ENCODE assay signal across 12 cellular contexts in genomic region chr10:73950155-73950554, GRCh38. TPM values are rescaled to one million over a fixed set of nuclear protein-coding genes. Genes with fewer than 3 reads are reported as not detected.
DNase-seq lines count a peak whose midpoint lies in the region; ATAC-seq and TF ChIP-seq lines count a peak whose summit lies in the region.
"Had no signal": no experiment of that assay in that cellular context is flagged by ENCODE, and none has a peak within 500 bp of the region (broad histone marks: within the 10 kb centered on the region; RNA-seq: fewer than 3 reads in every experiment).

No MANE protein-coding gene starts in this region.

- H3K36me3 ChIP-seq in GM23338 (ENCODE audit: insufficient read depth), result no peaks in the 10 kb centered on the region
- H3K36me3 ChIP-seq in fibroblast of lung (ENCODE audit: control insufficient read depth, insufficient read depth, low read length), result no peaks in the 10 kb centered on the region
- H3K36me3 ChIP-seq in parathyroid adenoma (ENCODE audit: control insufficient read depth, insufficient read depth, low read length), result no peaks in the 10 kb centered on the region
- H3K36me3 ChIP-seq in MM.1S (replicated peaks; ENCODE audit: insufficient read depth, low read length), result no peaks in the 10 kb centered on the region

- H4K20me1 ChIP-seq in GM23338 (replicated peaks; ENCODE audit: insufficient read depth), result no peaks in the 10 kb centered on the region
- no peaks in the 10 kb centered on the region for H4K20me1 ChIP-seq in fibroblast of lung (ENCODE audit: control insufficient read depth, extremely low read depth, insufficient read depth, low read length)
- H4K20me1 ChIP-seq in MM.1S (ENCODE audit: insufficient read depth, low read length), result no peaks in the 10 kb centered on the region

- H3K9me3 Mint-ChIP-seq in GM23338, result peaks cover 7% of the 10 kb centered on the region
- peaks cover 7% of the 10 kb centered on the region for H3K9me3 Mint-ChIP-seq in WTC11

- CTCF ChIA-PET in WTC11 (lab: Charles Lee), result interaction anchor here (0.8 to 1.6 kb wide), 4 partner anchors 9 to 131 kb away, joined by 3 to 9 read pairs (median 6); no protein-coding TSS in a partner anchor

- H3K9ac ChIP-seq in fibroblast of lung (ENCODE audit: insufficient read depth, low read length) (no peak overlapping the region), parathyroid adenoma (no peak overlapping the region), MM.1S (ENCODE audit: low read length) (no peak overlapping the region)

- H3K4me2 ChIP-seq in GM23338 (no peak overlapping the region), fibroblast of lung (ENCODE audit: extremely low read depth, insufficient read depth, low read length) (no peak overlapping the region), parathyroid adenoma (ENCODE audit: low read length) (no peak overlapping the region), MM.1S (ENCODE audit: low read depth, low read length) (no peak overlapping the region)

- no peaks in the 10 kb centered on the region for H3K79me2 ChIP-seq in GM23338 (replicated peaks; ENCODE audit: insufficient read depth)
- H3K79me2 ChIP-seq in fibroblast of lung (ENCODE audit: control insufficient read depth, insufficient read depth, low read length), result no peaks in the 10 kb centered on the region
- H3K79me2 ChIP-seq in parathyroid adenoma, result no peaks in the 10 kb centered on the region
- H3K79me2 ChIP-seq in MM.1S (ENCODE audit: low read length), result no peaks in the 10 kb centered on the region

- H3K4me1 ChIP-seq in GM23338 (ENCODE audit: insufficient read depth) (peaks cover 4% of the 10 kb centered on the region; the same call in 1 of the 2 replicates), fibroblast of lung (ENCODE audit: control insufficient read depth, extremely low read depth, insufficient read depth, low read length) (no peaks in the 10 kb centered on the region), parathyroid adenoma (no peaks in the 10 kb centered on the region), MM.1S (ENCODE audit: low read length) (no peaks in the 10 kb centered on the region)

- H3K4me1 Mint-ChIP-seq in GM23338, result peaks cover 9% of the 10 kb centered on the region
- peaks cover 7% of the 10 kb centered on the region for H3K4me1 Mint-ChIP-seq in WTC11

- H2AFZ ChIP-seq in GM23338 (peak overlapping the region; percentile 2; the same call in 1 of the 2 replicates), fibroblast of lung (ENCODE audit: low read length) (peak overlapping the region; percentile 31), parathyroid adenoma (no peak overlapping the region), MM.1S (ENCODE audit: low read length) (no peak overlapping the region)

- H3K9me3 ChIP-seq in fibroblast of lung (ENCODE audit: control insufficient read depth, insufficient read depth, low read depth, low read length) (no peaks in the 10 kb centered on the region), parathyroid adenoma (ENCODE audit: control insufficient read depth, low read length) (no peaks in the 10 kb centered on the region), MM.1S (replicated peaks; ENCODE audit: insufficient read depth, low read length) (no peaks in the 10 kb centered on the region)

- DNase-seq in GM23338 (ENCODE audit: low spot score) (no peak), WTC11 (ENCODE audit: low spot score) (no peak), fibroblast of lung (ENCODE audit: low read depth in 2 of 2) (no peak), MM.1S (no peak)
- no peak for DNase-seq in stimulated activated CD4-positive, alpha-beta T cell treated with anti-CD3 and anti-CD28 coated beads, Interleukin-4, amount 100 ng/mL, for 1 hour
- DNase-seq: DMS79 treated with DMSO at 0.1 percent for 48 hours, NCI-H1105 treated with DMSO at 0.1 percent for 48 hours, NCI-H1694 had no signal

- H3F3A ChIP-seq in GM23338 (replicated peaks; ENCODE audit: low read depth), result no peaks in the 10 kb centered on the region; the same call in 1 of the 2 replicates
- H3F3A ChIP-seq in MM.1S (ENCODE audit: insufficient read depth, low read length), result no peaks in the 10 kb centered on the region

- H3K4me3 Mint-ChIP-seq in GM23338 (no peak overlapping the region), WTC11 (no peak overlapping the region)
- H3K4me3 Mint-ChIP-seq: B cell had no signal

- POLR2A ChIA-PET in WTC11 (lab: Charles Lee), result no interaction called here

- H3K36me3 Mint-ChIP-seq in GM23338 (ENCODE audit: low read depth) (no peaks in the 10 kb centered on the region), WTC11 (peaks cover 4% of the 10 kb centered on the region; the same call in 1 of the 2 replicates)

- H3K27ac ChIP-seq in GM23338 (ENCODE audit: low read depth) (no peak overlapping the region), fibroblast of lung (ENCODE audit: insufficient read depth, low read length) (no peak overlapping the region), parathyroid adenoma (peak overlapping the region; percentile 20), MM.1S (ENCODE audit: low read length) (no peak overlapping the region)

- TF ChIP-seq CTCF in GM23338 (conservative IDR thresholded peaks at IDR 0.05; ENCODE audit: low read depth in 2 of 2), result no peak
- no peak for TF ChIP-seq CTCF in WTC11 (IDR thresholded peaks at IDR 0.05)
- TF ChIP-seq CTCF in fibroblast of lung (conservative IDR thresholded peaks at IDR 0.05 in 1 of 2, IDR thresholded peaks at IDR 0.05 in 1 of 2; ENCODE audit: low read depth in 1 of 2, low read length in 2 of 2), result no peak
- no peak for TF ChIP-seq CTCF in parathyroid adenoma (IDR thresholded peaks at IDR 0.05)
- TF ChIP-seq CTCF in MM.1S (IDR thresholded peaks at IDR 0.05; ENCODE audit: low read length), result no peak

- ATAC-seq in GM23338, result peak; percentile 68
- 0 out of 2 replicates have a peak, but pooled peaks have one; percentile 22 for ATAC-seq in WTC11
- ATAC-seq in GM21367 (IDR thresholded peaks at IDR 0.05; ENCODE audit: unreplicated experiment), result no peak
- ATAC-seq: Right ventricle myocardium inferior had no signal

- H3K27me3 Mint-ChIP-seq in GM23338 (ENCODE audit: insufficient read depth, low read depth, poor library complexity) (no peaks in the 10 kb centered on the region), WTC11 (ENCODE audit: low read depth) (no peaks in the 10 kb centered on the region)
- H3K27me3 Mint-ChIP-seq: B cell had no signal

- no peaks in the 10 kb centered on the region for H3K9me2 ChIP-seq in GM23338 (ENCODE audit: insufficient read depth)
- no peaks in the 10 kb centered on the region for H3K9me2 ChIP-seq in MM.1S (replicated peaks; ENCODE audit: insufficient read depth, low read length)

- no peak overlapping the region for H3K4me3 ChIP-seq in GM23338
- H3K4me3 ChIP-seq in fibroblast of lung (replicated peaks in 1 of 4; ENCODE audit: control extremely low read depth in 1 of 4, insufficient read depth in 1 of 4, low read depth in 3 of 4, low read length in 4 of 4), result no peak overlapping the region
- H3K4me3 ChIP-seq in parathyroid adenoma (ENCODE audit: low read depth, low read length), result no peak overlapping the region
- H3K4me3 ChIP-seq in MM.1S (ENCODE audit: low read length), result no peak overlapping the region

- H3K27ac Mint-ChIP-seq in GM23338, result no peak overlapping the region; the same call in 1 of the 2 replicates
- H3K27ac Mint-ChIP-seq in WTC11, result no peak overlapping the region
- H3K27ac Mint-ChIP-seq: B cell had no signal

- no peaks in the 10 kb centered on the region for H3K27me3 ChIP-seq in GM23338 (ENCODE audit: insufficient read depth)
- H3K27me3 ChIP-seq in fibroblast of lung (ENCODE audit: control insufficient read depth, insufficient read depth, low read length), result no peaks in the 10 kb centered on the region
- H3K27me3 ChIP-seq in parathyroid adenoma (ENCODE audit: control insufficient read depth, insufficient read depth, low read length), result no peaks in the 10 kb centered on the region
- H3K27me3 ChIP-seq in MM.1S (replicated peaks; ENCODE audit: insufficient read depth, low read length), result no peaks in the 10 kb centered on the region

TF ChIP-seq in GM23338, 12 proteins besides CTCF, POLR2A, EP300 and RAD21:
- TF ChIP-seq EZH2phosphoT487 (IDR thresholded peaks at IDR 0.05; ENCODE audit: unreplicated experiment), result no peak
- TF ChIP-seq ZNF114 (CRISPR knock-in tag; IDR thresholded peaks at IDR 0.05), result no peak
- no peak for TF ChIP-seq EZH2 (IDR thresholded peaks at IDR 0.05; ENCODE audit: low read depth, unreplicated experiment)
- TF ChIP-seq POLR2AphosphoS5 (IDR thresholded peaks at IDR 0.05; ENCODE audit: low read depth), result no peak
- TF ChIP-seq NANOG (IDR thresholded peaks at IDR 0.05; ENCODE audit: borderline replicate concordance), result no peak

TF ChIP-seq in WTC11, 78 proteins besides CTCF, POLR2A, EP300 and RAD21 (continues in another document):
- TF ChIP-seq ETV6 (CRISPR knock-in tag; IDR thresholded peaks at IDR 0.05), result no peak
- TF ChIP-seq JUN (CRISPR knock-in tag; IDR thresholded peaks at IDR 0.05), result no peak
- TF ChIP-seq ESRRA (CRISPR knock-in tag; IDR thresholded peaks at IDR 0.05; ENCODE audit: borderline replicate concordance), result no peak
- no peak for TF ChIP-seq FOXJ3 (CRISPR knock-in tag; IDR thresholded peaks at IDR 0.05; ENCODE audit: borderline replicate concordance)
- TF ChIP-seq RELA (CRISPR knock-in tag; IDR thresholded peaks at IDR 0.05; ENCODE audit: borderline replicate concordance), result no peak
- no peak for TF ChIP-seq ZNF263 (CRISPR knock-in tag; IDR thresholded peaks at IDR 0.05; ENCODE audit: low read depth)

RNA-seq across cellular contexts. Expression of gene PLAU, which starts 39.2 kb away (rescaled TPM):
- 13.3 and 14.5 TPM in 2 replicates for total RNA-seq in GM23338 (2014; rRNA removed; shearing (Covaris generic))
- polyA plus RNA-seq in GM23338 (2016; fragmentation: Nextera tagmentation; extraction: Ambion mirVana), result 17.5 and 18.0 TPM in 2 replicates
- 15.0 to 18.0 TPM (median 16.2 TPM) in 3 replicates for total RNA-seq in WTC11 (2021)
- 60.1 and 93.6 TPM in 2 replicates for total RNA-seq in fibroblast of lung
- 98.9 and 332 TPM in 2 replicates for polyA plus RNA-seq in fibroblast of lung
- 90.2 and 305 TPM in 2 replicates for polyA plus RNA-seq in fibroblast of lung (2012)
- polyA minus RNA-seq in fibroblast of lung (ENCODE audit: low replicate concordance), result 90.1 and 281 TPM in 2 replicates
- total RNA-seq: B cell had no signal

RNA-seq across cellular contexts. Expression of gene VCL, which starts 47.8 kb away (rescaled TPM):
- total RNA-seq in GM23338 (2014; rRNA removed; shearing (Covaris generic)), result 234 and 254 TPM in 2 replicates
- 58.0 and 60.7 TPM in 2 replicates for polyA plus RNA-seq in GM23338 (2016; fragmentation: Nextera tagmentation; extraction: Ambion mirVana)
- total RNA-seq in WTC11 (2021), result 225 to 236 TPM (median 234 TPM) in 3 replicates
- total RNA-seq in fibroblast of lung, result 129 and 161 TPM in 2 replicates
- polyA plus RNA-seq in fibroblast of lung, result 255 and 316 TPM in 2 replicates
- 209 and 287 TPM in 2 replicates for polyA plus RNA-seq in fibroblast of lung (2012)
- polyA minus RNA-seq in fibroblast of lung (ENCODE audit: low replicate concordance), result 231 and 233 TPM in 2 replicates

Comparison
In these comparisons a context has a peak if more than half of its experiments do, and no peak if none do; other contexts are left out.
1. H2AFZ ChIP-seq: peak in GM23338 (single experiment) and fibroblast of lung (single experiment); none in parathyroid adenoma (single experiment) and MM.1S (single experiment).